8 cellular contexts compared by ENCODE assay signal in the genomic region with DNA sequence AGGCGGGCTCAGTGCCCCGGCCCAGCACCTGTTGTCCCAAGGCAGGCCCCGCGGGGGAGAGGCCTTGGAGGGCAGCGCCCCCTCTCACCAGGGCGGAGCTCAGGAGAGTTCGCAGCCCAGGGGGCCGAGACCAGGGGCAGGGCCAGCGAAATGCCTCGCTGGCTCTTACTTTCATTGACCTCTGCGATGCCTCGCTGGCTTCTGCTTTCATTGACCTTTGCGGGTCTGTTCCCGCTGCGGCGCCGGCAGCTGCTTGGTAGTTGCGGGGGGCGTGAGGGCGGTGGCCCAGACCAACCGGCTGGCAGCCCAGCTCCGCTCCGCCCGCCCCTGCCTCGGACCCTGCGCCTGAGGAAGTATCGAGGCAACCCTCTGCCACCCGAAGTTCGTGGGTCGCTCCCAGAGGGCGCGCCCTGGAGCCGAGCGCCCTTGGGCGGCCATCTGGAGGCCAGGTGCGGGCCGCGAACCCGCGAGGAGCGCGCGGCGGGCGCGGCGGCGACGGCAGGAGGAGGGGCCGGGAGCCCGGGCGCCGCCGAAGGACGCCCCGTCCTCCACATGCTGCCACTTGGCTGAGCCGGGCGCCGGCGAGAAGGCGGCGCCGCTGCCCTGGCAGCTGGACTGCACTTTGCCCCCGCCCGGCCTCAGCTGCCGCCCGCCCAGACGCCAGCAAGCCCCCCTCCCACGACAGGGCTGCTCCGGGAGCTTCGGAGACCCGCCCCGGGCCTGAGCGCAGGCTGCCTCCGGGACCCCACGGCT.
A peak's percentile ranks its signal among the peaks of the same experiment; 100 is the strongest.
DNase-seq lines count a peak whose midpoint lies in the region; ATAC-seq and TF ChIP-seq lines count a peak whose summit lies in the region.

No MANE protein-coding gene starts in this region.

- intact Hi-C loops in ascending aorta (cut with DNase I): no loop called here

- H3K27me3 ChIP-seq in ascending aorta: no peaks in the 10 kb centered on the region
- peaks cover 3% of the 10 kb centered on the region; the same call in 1 of the 2 replicates for H3K27me3 ChIP-seq in iPS DF 6.9 (ENCODE audit: control insufficient read depth, insufficient read depth, low read length)

- H3K27ac ChIP-seq in ascending aorta (peak overlapping the region; percentile 86 to 95), iPS DF 6.9 (ENCODE audit: low read length) (no peak overlapping the region)

- H3K4me3 ChIP-seq in ascending aorta: peak overlapping the region; percentile 81 to 89
- H3K4me3 ChIP-seq in iPS DF 6.9 (ENCODE audit: low read length): peak overlapping the region; percentile 61; the same call in 1 of the 2 replicates

- ATAC-seq in GM18867 (IDR thresholded peaks at IDR 0.05; ENCODE audit: unreplicated experiment) (peak; percentile 74), HG02981 (IDR thresholded peaks at IDR 0.05; ENCODE audit: unreplicated experiment) (peak; percentile 81)

- DNase-seq in CD1c-positive myeloid dendritic cell (ENCODE audit: extremely low spot score): peak; percentile 6
- DNase-seq in NCI-H524 treated with DMSO at 0.1 percent for 48 hours (lab: John Stamatoyannopoulos, UW): peak; percentile 8
- DNase-seq in ascending aorta (ENCODE audit: low spot score in 2 of 2): peak in 1 of 2 donors; percentile 71
- DNase-seq in iPS DF 6.9 (ENCODE audit: low read depth, low spot score): peak; percentile 27
- DNase-seq in retina: peak; percentile 85
- no peak for DNase-seq in superior temporal gyrus (ENCODE audit: extremely low spot score)

- peak; percentile 16 to 55 (median 45) for TF ChIP-seq CTCF in ascending aorta (IDR thresholded peaks at IDR 0.05)

- peaks cover 0 to 3% of the 10 kb centered on the region in 2 donors for H3K4me1 ChIP-seq in ascending aorta
- no peaks in the 10 kb centered on the region for H3K4me1 ChIP-seq in iPS DF 6.9 (ENCODE audit: control insufficient read depth, insufficient read depth, low read length)

- H3K36me3 ChIP-seq in ascending aorta (no peaks in the 10 kb centered on the region), iPS DF 6.9 (ENCODE audit: control insufficient read depth, insufficient read depth, low read length) (no peaks in the 10 kb centered on the region)

- no CpG with 5 or more reads among the region's 76 CpGs for WGBS in iPS DF 6.9 (ENCODE audit: insufficient coverage, insufficient read length)

- H3K9me3 ChIP-seq in ascending aorta: no peaks in the 10 kb centered on the region
- H3K9me3 ChIP-seq in iPS DF 6.9 (ENCODE audit: control insufficient read depth, insufficient read depth, low read length): no peaks in the 10 kb centered on the region
